8 cellular contexts compared by ENCODE assay signal in the genomic region with DNA sequence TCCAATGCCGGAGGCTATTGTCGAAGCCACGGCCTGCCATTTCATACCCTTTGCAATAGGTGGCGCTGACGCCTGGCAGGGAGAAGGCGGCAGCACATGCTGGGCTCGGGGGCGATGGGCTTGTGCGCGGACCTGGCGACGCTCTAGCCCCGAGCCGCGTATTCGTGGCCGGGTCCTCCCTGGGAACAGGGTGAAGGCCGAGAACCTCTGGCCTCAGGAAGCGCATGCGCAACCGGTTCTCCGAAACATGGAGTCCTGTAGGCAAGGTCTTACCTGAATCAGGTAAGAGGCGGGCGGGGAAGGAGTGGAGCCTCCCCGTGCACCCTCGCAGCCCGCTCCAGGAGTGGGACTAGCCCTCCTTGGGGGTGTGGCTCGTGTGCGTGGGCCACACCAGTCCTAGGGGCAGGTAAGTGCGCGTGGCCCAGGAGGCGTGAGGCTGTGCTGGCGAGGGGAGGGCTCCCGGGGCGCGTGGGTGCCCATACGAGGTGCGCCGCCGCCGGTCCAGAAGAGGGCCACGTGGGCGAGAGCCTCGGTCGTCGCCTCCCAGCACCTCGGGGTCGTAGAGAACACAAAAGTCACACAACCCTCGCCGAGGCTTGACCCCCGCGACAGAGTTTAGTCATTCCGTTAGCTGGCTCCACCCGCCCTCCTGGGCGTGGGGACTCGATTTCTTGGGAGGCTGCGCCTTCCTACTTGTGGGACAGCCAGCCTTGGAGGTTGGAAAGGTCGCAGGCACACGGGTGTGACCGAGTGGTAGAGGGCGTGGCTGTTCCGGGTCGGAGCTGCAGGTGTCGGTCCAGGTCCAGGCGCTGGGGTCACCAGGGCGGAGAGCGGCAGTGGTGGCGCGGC. TPM values are rescaled to one million over a fixed set of nuclear protein-coding genes. Genes with fewer than 3 reads are reported as not detected.
DNase-seq lines count a peak whose midpoint lies in the region; ATAC-seq, FAIRE-seq and TF ChIP-seq lines count a peak whose summit lies in the region.

No MANE protein-coding gene starts in this region.

- H3K4me1 ChIP-seq in Panc1 (ENCODE audit: control insufficient read depth, insufficient read depth, low read length) = peaks cover 25% of the 10 kb centered on the region
- H3K4me1 ChIP-seq in vagina = peaks cover 28% of the 10 kb centered on the region

- intact Hi-C loops in Panc1 (cut with micrococcal nuclease; ENCODE audit: unreplicated experiment) (loop anchor here (5.0 kb wide), 1 partner anchor 244 kb away; no protein-coding TSS in a partner anchor), Right ventricle myocardium superior (cut with DNase I) (no loop called here), vagina (cut with DNase I) (no loop called here)

- TSS peak; percentile 81 for BruUV-seq in Panc1 (replicated peaks; lab: Mats Ljungman, UMichigan)

- DNase-seq in D721Med (ENCODE audit: insufficient read length, low spot score) = peak; percentile 55
- DNase-seq in Panc1 (ENCODE audit: low read depth, low spot score) = peak; percentile 70
- DNase-seq in activated naive CD4-positive, alpha-beta T cell treated with Interleukin-2 at 50 U/mL for 16 hours = peak; percentile 63
- DNase-seq in Right ventricle myocardium superior = peak; percentile 66
- DNase-seq in pons (ENCODE audit: low spot score) = peak; percentile 35
- DNase-seq in vagina (ENCODE audit: extremely low spot score in 2 of 2) = no peak

- in situ Hi-C loops in Panc1 (cut with HindIII; ENCODE audit: low pct_unique_long_range_greater_than_20kb, low sequenced_read_pairs) = no loop called here

- CTCF ChIA-PET in Panc1 (lab: Charles Lee) = interaction anchor here (0.7 kb wide), 1 partner anchor 923 kb away, joined by 3 read pairs; no protein-coding TSS in a partner anchor

- ATAC-seq in HG03045 (IDR thresholded peaks at IDR 0.05; ENCODE audit: unreplicated experiment) = peak; percentile 60
- ATAC-seq in Panc1 = peak; percentile 87
- ATAC-seq in Right ventricle myocardium superior (ENCODE audit: poor library complexity) = peak; percentile 83
- ATAC-seq in HG03521 (IDR thresholded peaks at IDR 0.05; ENCODE audit: unreplicated experiment) = no peak

- FAIRE-seq in D721Med (lab: Jason Lieb, UNC) = no peak

- H3K9me3 ChIP-seq in Panc1 (ENCODE audit: control insufficient read depth, insufficient read depth, low read depth, low read length) (no peaks in the 10 kb centered on the region), vagina (no peaks in the 10 kb centered on the region)

- H3K27me3 ChIP-seq in Panc1 (ENCODE audit: control insufficient read depth, insufficient read depth, low read length) (no peaks in the 10 kb centered on the region), vagina (no peaks in the 10 kb centered on the region)

- H3K27ac ChIP-seq in Panc1 (ENCODE audit: low read length) = peak overlapping the region; percentile 76
- no peak overlapping the region for H3K27ac ChIP-seq in vagina

- POLR2A ChIA-PET in Panc1 (lab: Charles Lee) = interaction anchor here (0.6 kb wide), 1 partner anchor 58 kb away, joined by 4 read pairs; no protein-coding TSS in a partner anchor

- TF ChIP-seq POLR2A in vagina (IDR thresholded peaks at IDR 0.05) = no peak

- H3K4me3 ChIP-seq in Panc1 (ENCODE audit: low read depth in 2 of 2, low read length in 2 of 2) (peak overlapping the region; percentile 62 to 82), vagina (peak overlapping the region; percentile 41 to 53)

- no peak for TF ChIP-seq CTCF in D721Med (IDR thresholded peaks at IDR 0.05; ENCODE audit: insufficient read depth, missing control alignments)
- TF ChIP-seq CTCF in Panc1 (IDR thresholded peaks at IDR 0.05) = peak; percentile 95
- TF ChIP-seq CTCF in vagina (IDR thresholded peaks at IDR 0.05) = peak in 1 of 3 experiments; percentile 35

- no peaks in the 10 kb centered on the region for H3K36me3 ChIP-seq in Panc1 (ENCODE audit: control insufficient read depth, insufficient read depth, low read length)
- no peaks in the 10 kb centered on the region for H3K36me3 ChIP-seq in vagina

RNA-seq across cellular contexts. Expression of gene MEST, which starts 5.5 kb away (rescaled TPM):
- 44.4 TPM for total RNA-seq in Panc1 (2021; ENCODE audit: unreplicated experiment)
- polyA plus RNA-seq in Panc1 (2012; ENCODE audit: insufficient read length) = 50.2 TPM
- total RNA-seq in Right ventricle myocardium superior = 6.4 TPM
- total RNA-seq in vagina = 28.5 TPM

RNA-seq across cellular contexts. Expression of gene CEP41, which starts 45.5 kb away (rescaled TPM):
- total RNA-seq in Panc1 (2021; ENCODE audit: unreplicated experiment) (13.2 TPM), Right ventricle myocardium superior (4.2 TPM), vagina (4.7 TPM)
- polyA plus RNA-seq in Panc1 (2012; ENCODE audit: insufficient read length) = 14.7 TPM

Comparison
In these comparisons a context has a peak if more than half of its experiments do, and no peak if none do; other contexts are left out.
1. DNase-seq: peak in D721Med (single experiment), Panc1 (single experiment), activated naive CD4-positive, alpha-beta T cell treated with Interleukin-2 at 50 U/mL for 16 hours (single experiment), Right ventricle myocardium superior (single experiment) and pons (single experiment); none in vagina (0 of 2).